ENCODE assay signal across 24 cellular contexts in the genomic region with DNA sequence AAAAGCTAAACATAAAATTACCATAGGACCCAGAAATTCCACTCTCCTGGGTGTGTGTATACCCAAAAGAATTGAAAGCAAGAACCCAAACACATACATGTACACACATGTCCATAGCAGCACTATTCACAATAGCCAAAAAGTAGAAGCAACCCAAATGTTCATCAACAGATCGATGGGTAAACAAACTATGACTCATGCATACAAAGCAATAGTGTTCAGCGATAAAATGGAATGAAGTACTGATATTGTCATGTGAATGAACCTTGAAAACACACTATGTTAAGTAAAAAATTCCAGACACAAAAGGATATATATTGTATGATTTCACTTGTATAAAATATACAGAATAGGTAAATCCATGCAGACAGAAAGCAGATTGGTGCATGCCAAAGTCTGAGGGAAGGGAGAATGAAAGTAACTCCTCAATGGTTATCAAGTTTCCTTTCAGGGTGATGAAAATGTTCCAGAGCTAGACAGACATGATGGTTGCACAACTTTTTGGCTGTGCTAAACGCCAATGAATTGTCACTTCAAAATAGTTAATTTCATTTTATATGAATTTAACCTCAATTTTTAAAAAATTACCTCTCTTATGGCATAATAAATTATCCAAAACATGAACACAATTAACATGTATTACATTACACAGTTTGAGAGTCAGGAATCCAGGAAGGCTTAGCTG. TPM values are rescaled to one million over a fixed set of nuclear protein-coding genes. Genes with fewer than 3 reads are reported as not detected.
DNase-seq lines count a peak whose midpoint lies in the region; ATAC-seq, FAIRE-seq and TF ChIP-seq lines count a peak whose summit lies in the region.
"Had no signal": no experiment of that assay in that cellular context is flagged by ENCODE, and none has a peak within 500 bp of the region (broad histone marks: within the 10 kb centered on the region; RNA-seq: fewer than 3 reads in every experiment).

No MANE protein-coding gene starts in this region.

- H3K27ac ChIP-seq in right atrium auricular region = no peak overlapping the region
- no peak overlapping the region for H3K27ac ChIP-seq in keratinocyte (ENCODE audit: control insufficient read depth, insufficient read depth, low read length)
- no peak overlapping the region for H3K27ac ChIP-seq in RWPE1
- H3K27ac ChIP-seq: BLaER1, GM23248, HL-60, PC-9 had no signal

- FAIRE-seq in bronchial epithelial cell (lab: Jason Lieb, UNC) (no peak), keratinocyte (lab: Jason Lieb, UNC) (peak; percentile 53), urothelium cell line (lab: Jason Lieb, UNC) (peak; percentile 20)
- FAIRE-seq: A204.1 had no signal

- TF ChIP-seq CTCF in right atrium auricular region (IDR thresholded peaks at IDR 0.05) (no peak), bronchial epithelial cell (IDR thresholded peaks at IDR 0.05; ENCODE audit: insufficient read depth, low read length, severe bottlenecking) (no peak), keratinocyte (optimal IDR thresholded peaks at IDR 0.05 in 1 of 3, IDR thresholded peaks at IDR 0.05 in 1 of 3, conservative IDR thresholded peaks at IDR 0.05 in 1 of 3; ENCODE audit: extremely low read depth in 1 of 3, insufficient read depth in 2 of 3, low read length in 3 of 3) (no peak), RWPE1 (conservative IDR thresholded peaks at IDR 0.05; ENCODE audit: low read depth) (no peak)

- H3K9me1 ChIP-seq in keratinocyte (ENCODE audit: control insufficient read depth, extremely low read depth, insufficient read depth, low read length) = no peaks in the 10 kb centered on the region

- H3K4me3 ChIP-seq in right atrium auricular region (no peak overlapping the region), bronchial epithelial cell (ENCODE audit: low read depth, low read length) (no peak overlapping the region), keratinocyte (ENCODE audit: control insufficient read depth in 2 of 3, extremely low read depth in 1 of 3, insufficient read depth in 2 of 3, low read depth in 1 of 3, low read length in 3 of 3) (no peak overlapping the region)
- H3K4me3 ChIP-seq: BLaER1, GM23248, PC-9, SJSA1 had no signal

- intact Hi-C loops in Right ventricle myocardium superior (cut with DNase I) = loop anchor here (10.0 kb wide), 1 partner anchor 72 kb away; no protein-coding TSS in a partner anchor

- H3K4me1 ChIP-seq in right atrium auricular region (no peaks in the 10 kb centered on the region), keratinocyte (ENCODE audit: control insufficient read depth, extremely low read depth, insufficient read depth, low read length) (peaks cover 29% of the 10 kb centered on the region)

- H3K9me3 ChIP-seq in right atrium auricular region (no peaks in the 10 kb centered on the region), keratinocyte (ENCODE audit: control insufficient read depth, low read depth, low read length) (no peaks in the 10 kb centered on the region)
- H3K9me3 ChIP-seq: BLaER1, SJSA1 had no signal

- H3K9ac ChIP-seq in keratinocyte (ENCODE audit: control insufficient read depth, extremely low read depth, insufficient read depth, low read length) = no peak overlapping the region
- H3K9ac ChIP-seq: BLaER1, GM23248 had no signal

- H3K79me2 ChIP-seq in keratinocyte (ENCODE audit: control insufficient read depth, insufficient read depth, low read length) = no peaks in the 10 kb centered on the region

- no peak overlapping the region for H2AFZ ChIP-seq in keratinocyte (ENCODE audit: control insufficient read depth, low read length)
- H2AFZ ChIP-seq: GM23248, PC-9 had no signal

- H3K27me3 ChIP-seq in right atrium auricular region (no peaks in the 10 kb centered on the region), bronchial epithelial cell (ENCODE audit: control insufficient read depth, insufficient read depth, low read length) (no peaks in the 10 kb centered on the region), keratinocyte (ENCODE audit: control insufficient read depth, extremely low read depth, insufficient read depth, low read length) (no peaks in the 10 kb centered on the region)
- H3K27me3 ChIP-seq: BLaER1, SJSA1 had no signal

- no peak overlapping the region for H3K4me2 ChIP-seq in keratinocyte (ENCODE audit: control insufficient read depth, extremely low read depth, insufficient read depth, low read depth, low read length)
- H3K4me2 ChIP-seq: BLaER1, PC-9 had no signal

- CTCF ChIA-PET in RWPE1 (lab: Yijun Ruan, JAX) = no interaction called here

- no peaks in the 10 kb centered on the region for H4K20me1 ChIP-seq in keratinocyte (ENCODE audit: control insufficient read depth, extremely low read depth, insufficient read depth, low read length)
- H4K20me1 ChIP-seq: BLaER1 had no signal

- DNase-seq in Right ventricle myocardium superior = no peak
- DNase-seq in right atrium auricular region (ENCODE audit: low spot score) = no peak
- DNase-seq in bronchial epithelial cell (ENCODE audit: low read depth) = peak; percentile 59
- DNase-seq in keratinocyte (ENCODE audit: low read depth, low spot score) = no peak
- no peak for DNase-seq in urothelium cell line (ENCODE audit: low spot score)
- no peak for DNase-seq in RWPE1 (ENCODE audit: low spot score)
- DNase-seq: Calu3; CD4-positive, alpha-beta memory T cell; DND-41; GM23248; HCEC 1CT; NCI-H1417 treated with DMSO at 0.1 percent for 48 hours; NCI-H2029; NCI-H345; NCI-H524 treated with DMSO at 0.1 percent for 48 hours; PC-9 had no signal

- dilution Hi-C loops in keratinocyte (cut with MboI; ENCODE audit: extremely low pct_ligation_motif_present, low sequenced_read_pairs) = no loop called here

- H3K36me3 ChIP-seq in right atrium auricular region (no peaks in the 10 kb centered on the region), bronchial epithelial cell (ENCODE audit: control insufficient read depth, insufficient read depth, low read length) (no peaks in the 10 kb centered on the region), keratinocyte (ENCODE audit: control insufficient read depth in 2 of 2, extremely low read depth in 1 of 2, insufficient read depth in 2 of 2, low read length in 2 of 2) (no peaks in the 10 kb centered on the region)
- H3K36me3 ChIP-seq: BLaER1, SJSA1 had no signal

- ATAC-seq in Right ventricle myocardium superior (ENCODE audit: poor library complexity) = peak; percentile 39
- no peak for ATAC-seq in GM21529 (IDR thresholded peaks at IDR 0.05; ENCODE audit: unreplicated experiment)
- no peak for ATAC-seq in HG02938 (IDR thresholded peaks at IDR 0.05; ENCODE audit: unreplicated experiment)

- POLR2A ChIA-PET in RWPE1 (lab: Yijun Ruan, JAX; ENCODE audit: low non-redundant PET) = no interaction called here

RNA-seq across cellular contexts. Expression of gene GKN2, which starts 35.5 kb away (rescaled TPM):
- not detected for total RNA-seq in Right ventricle myocardium superior
- total RNA-seq in right atrium auricular region = not detected
- total RNA-seq in bronchial epithelial cell = not detected in 2 replicates
- 0.08 TPM in 1 of 3 replicates, not detected in the others for polyA plus RNA-seq in keratinocyte
- polyA plus RNA-seq in keratinocyte (2011; ENCODE audit: low read depth) = not detected
- not detected in 2 replicates for polyA plus RNA-seq in keratinocyte (2011; cell fraction: cytosol; rRNA removed)
- polyA plus RNA-seq in keratinocyte (2011; cell fraction: nucleus; rRNA removed) = not detected in 2 replicates
- not detected in 2 replicates for polyA plus RNA-seq in keratinocyte (2012; ENCODE audit: low replicate concordance)
- not detected in 3 replicates for polyA minus RNA-seq in keratinocyte
- not detected for polyA minus RNA-seq in keratinocyte (2011; cell fraction: cytosol; rRNA and poly(A)+ RNA removed)
- polyA minus RNA-seq in keratinocyte (2011; cell fraction: nucleus; rRNA and poly(A)+ RNA removed) = not detected in 2 replicates
- total RNA-seq: Calu3; CD4-positive, alpha-beta memory T cell; G401; GM23248; HT1080; PC-9; SJSA1 had no signal
- polyA plus RNA-seq: CD4-positive, alpha-beta memory T cell; GM23248 had no signal

RNA-seq across cellular contexts. Expression of gene BMP10, which starts 46.0 kb away (rescaled TPM):
- total RNA-seq in Right ventricle myocardium superior = not detected
- total RNA-seq in right atrium auricular region = 1,000 to 10,000 TPM in 1 of 2 donors, 1 to 10 TPM in 1; 1.9 to 5,642 TPM
- not detected in 2 replicates for total RNA-seq in bronchial epithelial cell
- polyA plus RNA-seq in keratinocyte = 0.05 TPM in 1 of 3 replicates, not detected in the others
- polyA plus RNA-seq in keratinocyte (2011; ENCODE audit: low read depth) = not detected
- polyA plus RNA-seq in keratinocyte (2011; cell fraction: cytosol; rRNA removed) = not detected in 2 replicates
- 0.15 and 0.17 TPM in 2 replicates for polyA plus RNA-seq in keratinocyte (2011; cell fraction: nucleus; rRNA removed)
- not detected in 2 replicates for polyA plus RNA-seq in keratinocyte (2012; ENCODE audit: low replicate concordance)
- polyA minus RNA-seq in keratinocyte = not detected in 3 replicates
- polyA minus RNA-seq in keratinocyte (2011; cell fraction: cytosol; rRNA and poly(A)+ RNA removed) = not detected
- not detected in 2 replicates for polyA minus RNA-seq in keratinocyte (2011; cell fraction: nucleus; rRNA and poly(A)+ RNA removed)
- total RNA-seq: Calu3; CD4-positive, alpha-beta memory T cell; G401; GM23248; HT1080; PC-9; SJSA1 had no signal
- polyA plus RNA-seq: CD4-positive, alpha-beta memory T cell; GM23248 had no signal

RNA-seq across cellular contexts. Expression of gene GKN1, which starts 57.3 kb away (rescaled TPM):
- total RNA-seq in Right ventricle myocardium superior (not detected), right atrium auricular region (not detected), bronchial epithelial cell (not detected in 2 replicates)
- 0.15 to 0.75 TPM (median 0.49 TPM) in 3 replicates for polyA plus RNA-seq in keratinocyte
- not detected for polyA plus RNA-seq in keratinocyte (2011; ENCODE audit: low read depth)
- 0.47 and 1.1 TPM in 2 replicates for polyA plus RNA-seq in keratinocyte (2011; cell fraction: cytosol; rRNA removed)
- 1.1 and 1.2 TPM in 2 replicates for polyA plus RNA-seq in keratinocyte (2011; cell fraction: nucleus; rRNA removed)
- polyA plus RNA-seq in keratinocyte (2012; ENCODE audit: low replicate concordance) = 0.19 and 0.30 TPM in 2 replicates
- polyA minus RNA-seq in keratinocyte = not detected in 3 replicates
- not detected for polyA minus RNA-seq in keratinocyte (2011; cell fraction: cytosol; rRNA and poly(A)+ RNA removed)
- not detected in 2 replicates for polyA minus RNA-seq in keratinocyte (2011; cell fraction: nucleus; rRNA and poly(A)+ RNA removed)
- total RNA-seq: Calu3; CD4-positive, alpha-beta memory T cell; G401; GM23248; HT1080; PC-9; SJSA1 had no signal
- polyA plus RNA-seq: CD4-positive, alpha-beta memory T cell; GM23248 had no signal
